ENCODE assay signal across 9 cellular contexts in genomic region chr17:4747847-4748246, GRCh38. TPM values are rescaled to one million over a fixed set of nuclear protein-coding genes. Genes with fewer than 3 reads are reported as not detected.
DNase-seq lines count a peak whose midpoint lies in the region; ATAC-seq and TF ChIP-seq lines count a peak whose summit lies in the region.
"Had no signal": no experiment of that assay in that cellular context is flagged by ENCODE, and none has a peak within 500 bp of the region (broad histone marks: within the 10 kb centered on the region; RNA-seq: fewer than 3 reads in every experiment).

No MANE protein-coding gene starts in this region.

- H3K4me3 ChIP-seq in OCI-LY7 (ENCODE audit: low read depth, low read length, poor library complexity, severe bottlenecking) (no peak overlapping the region), parathyroid adenoma (ENCODE audit: low read depth, low read length) (no peak overlapping the region)

- no peak overlapping the region for H3K27ac Mint-ChIP-seq in central memory CD8-positive, alpha-beta T cell (ENCODE audit: low read depth)

- POLR2A ChIA-PET in OCI-LY7 (lab: Charles Lee), result no interaction called here

- H4K20me1 ChIP-seq in OCI-LY7 (ENCODE audit: insufficient read depth, low read length), result no peaks in the 10 kb centered on the region

- H3K9me3 Mint-ChIP-seq in central memory CD8-positive, alpha-beta T cell, result no peaks in the 10 kb centered on the region

- H2AFZ ChIP-seq in OCI-LY7 (ENCODE audit: low read length) (no peak overlapping the region; the same call in 1 of the 2 replicates), parathyroid adenoma (peak overlapping the region; percentile 47)

- no peak overlapping the region for H3K9ac ChIP-seq in parathyroid adenoma

- H3K79me2 ChIP-seq in OCI-LY7 (ENCODE audit: insufficient read depth, low read depth, low read length) (no peaks in the 10 kb centered on the region), parathyroid adenoma (no peaks in the 10 kb centered on the region)

- TF ChIP-seq CTCF in OCI-LY7 (conservative IDR thresholded peaks at IDR 0.05; ENCODE audit: low read length) (no peak), parathyroid adenoma (IDR thresholded peaks at IDR 0.05) (no peak)

- peaks cover 77% of the 10 kb centered on the region for H3K27me3 Mint-ChIP-seq in central memory CD8-positive, alpha-beta T cell

- peaks cover 13% of the 10 kb centered on the region for H3K4me1 Mint-ChIP-seq in central memory CD8-positive, alpha-beta T cell

- peaks cover 2% of the 10 kb centered on the region for H3K36me3 Mint-ChIP-seq in central memory CD8-positive, alpha-beta T cell (ENCODE audit: insufficient read depth)

- ATAC-seq in central memory CD8-positive, alpha-beta T cell (replicated peaks; ENCODE audit: extremely low read depth, poor library complexity, severe bottlenecking), result peak; percentile 65
- no peak for ATAC-seq in HG03159 (IDR thresholded peaks at IDR 0.05; ENCODE audit: unreplicated experiment)
- ATAC-seq in GM21367 (IDR thresholded peaks at IDR 0.05; ENCODE audit: unreplicated experiment), result no peak

- H3K4me2 ChIP-seq in OCI-LY7 (ENCODE audit: low read length), result peak overlapping the region; percentile 18; the same call in 1 of the 2 replicates
- H3K4me2 ChIP-seq in parathyroid adenoma (ENCODE audit: low read length), result peak overlapping the region; percentile 3

- peak; percentile 43 for DNase-seq in SIG-M5 treated with dmso at 0.1 percent for 504 hours (lab: John Stamatoyannopoulos, UW; ENCODE audit: unreplicated experiment)
- no peak for DNase-seq in SIG-M5 (lab: John Stamatoyannopoulos, UW)
- peak; percentile 29 for DNase-seq in OCI-LY7 (ENCODE audit: low spot score)
- DNase-seq in central memory CD8-positive, alpha-beta T cell (ENCODE audit: low spot score in 2 of 2), result no peak
- no peak for DNase-seq in G401 (ENCODE audit: low spot score)

- H3K27ac ChIP-seq in OCI-LY7 (ENCODE audit: low read depth, low read length, poor library complexity, severe bottlenecking) (no peak overlapping the region), parathyroid adenoma (peak overlapping the region; percentile 25)

- no peaks in the 10 kb centered on the region for H3K9me2 ChIP-seq in OCI-LY7 (ENCODE audit: insufficient read depth, low read length)

- H3K9me3 ChIP-seq in OCI-LY7 (ENCODE audit: low read length), result no peaks in the 10 kb centered on the region
- H3K9me3 ChIP-seq in parathyroid adenoma (ENCODE audit: control insufficient read depth, low read length), result no peaks in the 10 kb centered on the region

- intact Hi-C loops in OCI-LY7 (cut with micrococcal nuclease; ENCODE audit: unreplicated experiment), result no loop called here

- no peaks in the 10 kb centered on the region for H3K36me3 ChIP-seq in OCI-LY7 (ENCODE audit: insufficient read depth, low read length)
- no peaks in the 10 kb centered on the region for H3K36me3 ChIP-seq in parathyroid adenoma (ENCODE audit: control insufficient read depth, insufficient read depth, low read length)

- in situ Hi-C loops in G401 (cut with HindIII; ENCODE audit: low sequenced_read_pairs), result no loop called here

- BruUV-seq in OCI-LY7 (replicated peaks; lab: Mats Ljungman, UMichigan), result no TSS peak

- H3K27me3 ChIP-seq in parathyroid adenoma (ENCODE audit: control insufficient read depth, insufficient read depth, low read length), result no peaks in the 10 kb centered on the region

- peak overlapping the region; percentile 5 for H3K4me3 Mint-ChIP-seq in central memory CD8-positive, alpha-beta T cell

- CTCF ChIA-PET in OCI-LY7 (lab: Charles Lee; ENCODE audit: unreplicated experiment), result no interaction called here

- H3K4me1 ChIP-seq in OCI-LY7 (ENCODE audit: insufficient read depth, low read length, poor library complexity, severe bottlenecking) (peaks cover 8% of the 10 kb centered on the region), parathyroid adenoma (no peaks in the 10 kb centered on the region)

RNA-seq across cellular contexts. Expression of gene CXCL16, which starts 8.1 kb away (rescaled TPM):
- total RNA-seq in OCI-LY7 (2014; rRNA removed; shearing (Covaris generic)), result not detected in 2 replicates
- total RNA-seq in OCI-LY7 (2022), result not detected in 2 replicates
- 0.86 TPM in 1 of 2 replicates, not detected in the other for total RNA-seq in G401 (2014; rRNA removed; shearing (Covaris generic))

RNA-seq across cellular contexts. Expression of gene ZMYND15, which starts 8.2 kb away (rescaled TPM):
- not detected in 2 replicates for total RNA-seq in OCI-LY7 (2014; rRNA removed; shearing (Covaris generic))
- not detected in 2 replicates for total RNA-seq in OCI-LY7 (2022)
- 0.68 TPM in 1 of 2 replicates, not detected in the other for total RNA-seq in G401 (2014; rRNA removed; shearing (Covaris generic))

RNA-seq across cellular contexts. Expression of gene MED11, which starts 16.6 kb away (rescaled TPM):
- total RNA-seq in OCI-LY7 (2014; rRNA removed; shearing (Covaris generic)), result 35.3 and 35.9 TPM in 2 replicates
- total RNA-seq in OCI-LY7 (2022), result 19.0 and 19.2 TPM in 2 replicates
- 24.3 and 29.8 TPM in 2 replicates for total RNA-seq in G401 (2014; rRNA removed; shearing (Covaris generic))

RNA-seq across cellular contexts. Expression of gene TM4SF5, which starts 23.8 kb away (rescaled TPM):
- not detected in 2 replicates for total RNA-seq in OCI-LY7 (2014; rRNA removed; shearing (Covaris generic))
- total RNA-seq in OCI-LY7 (2022), result not detected in 2 replicates
- not detected in 2 replicates for total RNA-seq in G401 (2014; rRNA removed; shearing (Covaris generic))
- total RNA-seq: ureter had no signal

RNA-seq across cellular contexts. Expression of gene ARRB2, which starts 37.4 kb away (rescaled TPM):
- total RNA-seq in OCI-LY7 (2014; rRNA removed; shearing (Covaris generic)), result 49.8 and 56.7 TPM in 2 replicates
- 84.9 and 96.1 TPM in 2 replicates for total RNA-seq in OCI-LY7 (2022)
- 38.1 and 45.1 TPM in 2 replicates for total RNA-seq in G401 (2014; rRNA removed; shearing (Covaris generic))

Comparison
In these comparisons a context has a peak if more than half of its experiments do, and no peak if none do; other contexts are left out.
1. DNase-seq: peak in SIG-M5 treated with dmso at 0.1 percent for 504 hours (single experiment) and OCI-LY7 (single experiment); none in SIG-M5 (single experiment), central memory CD8-positive, alpha-beta T cell (0 of 2) and G401 (single experiment).